Comparison of ENCODE assay signal across 1 cellular context in the genomic region with DNA sequence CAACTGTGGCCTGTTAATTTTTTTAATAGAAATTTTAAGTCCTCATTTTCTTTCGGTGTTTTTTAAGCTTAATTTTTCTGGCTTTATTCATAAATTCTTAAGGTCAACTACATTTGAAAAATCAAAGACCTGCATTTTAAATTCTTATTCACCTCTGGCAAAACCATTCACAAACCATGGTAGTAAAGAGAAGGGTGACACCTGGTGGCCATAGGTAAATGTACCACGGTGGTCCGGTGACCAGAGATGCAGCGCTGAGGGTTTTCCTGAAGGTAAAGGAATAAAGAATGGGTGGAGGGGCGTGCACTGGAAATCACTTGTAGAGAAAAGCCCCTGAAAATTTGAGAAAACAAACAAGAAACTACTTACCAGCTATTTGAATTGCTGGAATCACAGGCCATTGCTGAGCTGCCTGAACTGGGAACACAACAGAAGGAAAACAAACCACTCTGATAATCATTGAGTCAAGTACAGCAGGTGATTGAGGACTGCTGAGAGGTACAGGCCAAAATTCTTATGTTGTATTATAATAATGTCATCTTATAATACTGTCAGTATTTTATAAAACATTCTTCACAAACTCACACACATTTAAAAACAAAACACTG.
TF ChIP-seq lines count a peak whose summit lies in the region.

No MANE protein-coding gene starts in this region.

TF ChIP-seq in HCT116, 20 proteins besides CTCF, POLR2A, EP300 and RAD21:
- TF ChIP-seq CBX3 (IDR thresholded peaks at IDR 0.05; ENCODE audit: low read depth) (no peak), SP1 (IDR thresholded peaks at IDR 0.05; ENCODE audit: low read depth) (no peak), JUND (IDR thresholded peaks at IDR 0.05) (no peak), EGR1 (IDR thresholded peaks at IDR 0.05; ENCODE audit: low read depth) (no peak)
- TF ChIP-seq, protein P1, sequence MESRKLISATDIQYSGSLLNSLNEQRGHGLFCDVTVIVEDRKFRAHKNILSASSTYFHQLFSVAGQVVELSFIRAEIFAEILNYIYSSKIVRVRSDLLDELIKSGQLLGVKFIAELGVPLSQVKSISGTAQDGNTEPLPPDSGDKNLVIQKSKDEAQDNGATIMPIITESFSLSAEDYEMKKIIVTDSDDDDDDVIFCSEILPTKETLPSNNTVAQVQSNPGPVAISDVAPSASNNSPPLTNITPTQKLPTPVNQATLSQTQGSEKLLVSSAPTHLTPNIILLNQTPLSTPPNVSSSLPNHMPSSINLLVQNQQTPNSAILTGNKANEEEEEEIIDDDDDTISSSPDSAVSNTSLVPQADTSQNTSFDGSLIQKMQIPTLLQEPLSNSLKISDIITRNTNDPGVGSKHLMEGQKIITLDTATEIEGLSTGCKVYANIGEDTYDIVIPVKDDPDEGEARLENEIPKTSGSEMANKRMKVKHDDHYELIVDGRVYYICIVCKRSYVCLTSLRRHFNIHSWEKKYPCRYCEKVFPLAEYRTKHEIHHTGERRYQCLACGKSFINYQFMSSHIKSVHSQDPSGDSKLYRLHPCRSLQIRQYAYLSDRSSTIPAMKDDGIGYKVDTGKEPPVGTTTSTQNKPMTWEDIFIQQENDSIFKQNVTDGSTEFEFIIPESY (IDR thresholded peaks at IDR 0.05; ENCODE audit: extremely low read depth, insufficient replicate concordance, low read length): no peak
- TF ChIP-seq, protein P2, sequence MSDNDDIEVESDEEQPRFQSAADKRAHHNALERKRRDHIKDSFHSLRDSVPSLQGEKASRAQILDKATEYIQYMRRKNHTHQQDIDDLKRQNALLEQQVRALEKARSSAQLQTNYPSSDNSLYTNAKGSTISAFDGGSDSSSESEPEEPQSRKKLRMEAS (IDR thresholded peaks at IDR 0.05): no peak
